Comparison of ENCODE assay signal across 31 cellular contexts in genomic region chr7:30861612-30862011, GRCh38. TPM values are rescaled to one million over a fixed set of nuclear protein-coding genes. Genes with fewer than 3 reads are reported as not detected.
"Had no signal": no experiment of that assay in that cellular context is flagged by ENCODE, and none has a peak within 500 bp of the region (broad histone marks: within the 10 kb centered on the region; RNA-seq: fewer than 3 reads in every experiment).

No MANE protein-coding gene starts in this region.

- DNase-seq: activated CD4-positive, alpha-beta memory T cell treated with anti-CD3 and anti-CD28 coated beads, Interleukin-2, amount 10 ng/mL, durations not matched to agents 7 days and 5 days; activated CD4-positive, alpha-beta T cell treated with anti-CD3 and anti-CD28 coated beads for 4 hours; activated CD4-positive, alpha-beta T cell treated with anti-CD3 and anti-CD28 coated beads, Interleukin-2, amount 10 ng/mL, durations not matched to agents 7 days and 5 days; activated CD4-positive, alpha-beta T cell treated with anti-CD3 and anti-CD28 coated beads, Interleukin-2, amount 50 U/mL, for 4 hours; activated CD4-positive, CD25-positive, alpha-beta regulatory T cell; activated CD4-positive, CD25-positive, alpha-beta regulatory T cell treated with anti-CD3 and anti-CD28 coated beads, Interleukin-2, amount 50 U/mL, for 72 hours; activated CD8-positive, alpha-beta memory T cell treated with anti-CD3 and anti-CD28 coated beads, Interleukin-2, amount 50 U/mL, for 48 hours; activated gamma-delta T cell; activated naive CD4-positive, alpha-beta T cell; activated naive CD4-positive, alpha-beta T cell treated with anti-CD3 and anti-CD28 coated beads, Interleukin-2, amount 10 ng/mL, durations not matched to agents 7 days and 5 days; activated T-cell treated with anti-CD3 and anti-CD28 coated beads, Interleukin-2, amount 50 U/mL, for 48 hours; adrenal gland; amygdala; aorta; central memory CD4-positive, alpha-beta T cell; dorsolateral prefrontal cortex; effector memory CD4-positive, alpha-beta T cell; endodermal cell; foreskin fibroblast; head of caudate nucleus; T-helper 2 cell had no signal

- H3K36me3 ChIP-seq: adrenal gland, breast epithelium, cardiac muscle cell had no signal

- H3K9me3 ChIP-seq: adrenal gland, breast epithelium had no signal

- H3K4me1 Mint-ChIP-seq: activated CD4-positive, alpha-beta memory T cell treated with anti-CD3 and anti-CD28 coated beads, Interleukin-2, amount 10 ng/mL, durations not matched to agents 7 days and 5 days; activated CD4-positive, alpha-beta T cell treated with anti-CD3 and anti-CD28 coated beads, Interleukin-2, amount 10 ng/mL, durations not matched to agents 7 days and 5 days; activated naive CD4-positive, alpha-beta T cell treated with anti-CD3 and anti-CD28 coated beads, Interleukin-2, amount 10 ng/mL, durations not matched to agents 7 days and 5 days had no signal

- H3K27ac ChIP-seq: adrenal gland, cardiac muscle cell, coronary artery, dorsolateral prefrontal cortex had no signal

- FAIRE-seq: frontal cortex had no signal

- H3K27me3 Mint-ChIP-seq: activated CD4-positive, alpha-beta memory T cell treated with anti-CD3 and anti-CD28 coated beads, Interleukin-2, amount 10 ng/mL, durations not matched to agents 7 days and 5 days; activated CD4-positive, alpha-beta T cell treated with anti-CD3 and anti-CD28 coated beads, Interleukin-2, amount 10 ng/mL, durations not matched to agents 7 days and 5 days; activated naive CD4-positive, alpha-beta T cell treated with anti-CD3 and anti-CD28 coated beads, Interleukin-2, amount 10 ng/mL, durations not matched to agents 7 days and 5 days; brain; dendritic cell treated with granulocyte-macrophage colony-stimulating factor and Interleukin-4, amounts not matched to agents 40 ng/mL and 50 ng/mL, for 4 days had no signal

- H3K36me3 Mint-ChIP-seq: activated naive CD4-positive, alpha-beta T cell treated with anti-CD3 and anti-CD28 coated beads, Interleukin-2, amount 10 ng/mL, durations not matched to agents 7 days and 5 days; activated naive CD4-positive, alpha-beta T cell treated with anti-CD3 and anti-CD28 coated beads, Interleukin-2, amount 50 U/mL, for 72 hours; brain had no signal

- H3K27ac Mint-ChIP-seq: activated CD4-positive, alpha-beta memory T cell treated with anti-CD3 and anti-CD28 coated beads, Interleukin-2, amount 10 ng/mL, durations not matched to agents 7 days and 5 days; activated CD4-positive, alpha-beta T cell treated with anti-CD3 and anti-CD28 coated beads, Interleukin-2, amount 10 ng/mL, durations not matched to agents 7 days and 5 days; activated naive CD4-positive, alpha-beta T cell treated with anti-CD3 and anti-CD28 coated beads, Interleukin-2, amount 10 ng/mL, durations not matched to agents 7 days and 5 days; activated naive CD4-positive, alpha-beta T cell treated with anti-CD3 and anti-CD28 coated beads, Interleukin-2, amount 50 U/mL, for 72 hours; activated T-helper 1 cell treated with anti-CD3 and anti-CD28 coated beads, Interleukin-12 subunit alpha, Interleukin-12 subunit beta, Interleukin-2, Interleukin-4 antibody, amounts not matched to agents 30 ng/mL and 10 ng/mL and 1 ng/mL, durations not matched to agents 14 hours and 24 hours and 36 hours; activated T-helper 2 cell treated with anti-CD3 and anti-CD28 coated beads, Interferon-gamma antibody, Interleukin-2, Interleukin-4, amounts not matched to agents 10 μg/mL and 5 μg/mL and 100 μg/mL, durations not matched to agents 14 hours and 24 hours and 36 hours; dendritic cell treated with granulocyte-macrophage colony-stimulating factor and Interleukin-4, amounts not matched to agents 40 ng/mL and 50 ng/mL, for 4 days; endodermal cell had no signal

- H3K4me1 ChIP-seq: adrenal gland, breast epithelium had no signal

- H3K4me3 ChIP-seq: adrenal gland, breast epithelium, cardiac muscle cell, coronary artery, dorsolateral prefrontal cortex had no signal

- H3K9me3 Mint-ChIP-seq: activated CD4-positive, alpha-beta memory T cell treated with anti-CD3 and anti-CD28 coated beads, Interleukin-2, amount 10 ng/mL, durations not matched to agents 7 days and 5 days; activated CD4-positive, alpha-beta T cell treated with anti-CD3 and anti-CD28 coated beads, Interleukin-2, amount 10 ng/mL, durations not matched to agents 7 days and 5 days; activated naive CD4-positive, alpha-beta T cell treated with anti-CD3 and anti-CD28 coated beads, Interleukin-2, amount 10 ng/mL, durations not matched to agents 7 days and 5 days; activated naive CD4-positive, alpha-beta T cell treated with anti-CD3 and anti-CD28 coated beads, Interleukin-2, amount 50 U/mL, for 72 hours; activated T-helper 1 cell treated with anti-CD3 and anti-CD28 coated beads, Interleukin-12 subunit alpha, Interleukin-12 subunit beta, Interleukin-2, Interleukin-4 antibody, amounts not matched to agents 30 ng/mL and 10 ng/mL and 1 ng/mL, durations not matched to agents 14 hours and 24 hours and 36 hours; activated T-helper 2 cell treated with anti-CD3 and anti-CD28 coated beads, Interferon-gamma antibody, Interleukin-2, Interleukin-4, amounts not matched to agents 10 μg/mL and 5 μg/mL and 100 μg/mL, durations not matched to agents 14 hours and 24 hours and 36 hours; brain; dendritic cell treated with granulocyte-macrophage colony-stimulating factor and Interleukin-4, amounts not matched to agents 40 ng/mL and 50 ng/mL, for 4 days; endodermal cell had no signal

- H3K27me3 ChIP-seq: adrenal gland, breast epithelium, cardiac muscle cell, dorsolateral prefrontal cortex had no signal

- ATAC-seq: activated naive CD4-positive, alpha-beta T cell treated with anti-CD3 and anti-CD28 coated beads, Interleukin-2, amount 50 U/mL, for 72 hours; esophagus mucosa had no signal

- H3K4me3 Mint-ChIP-seq: activated CD4-positive, alpha-beta memory T cell treated with anti-CD3 and anti-CD28 coated beads, Interleukin-2, amount 10 ng/mL, durations not matched to agents 7 days and 5 days; activated CD4-positive, alpha-beta T cell treated with anti-CD3 and anti-CD28 coated beads, Interleukin-2, amount 10 ng/mL, durations not matched to agents 7 days and 5 days; activated naive CD4-positive, alpha-beta T cell treated with anti-CD3 and anti-CD28 coated beads, Interleukin-2, amount 10 ng/mL, durations not matched to agents 7 days and 5 days; activated T-helper 1 cell treated with anti-CD3 and anti-CD28 coated beads, Interleukin-12 subunit alpha, Interleukin-12 subunit beta, Interleukin-2, Interleukin-4 antibody, amounts not matched to agents 30 ng/mL and 10 ng/mL and 1 ng/mL, durations not matched to agents 14 hours and 24 hours and 36 hours; brain; dendritic cell treated with granulocyte-macrophage colony-stimulating factor and Interleukin-4, amounts not matched to agents 40 ng/mL and 50 ng/mL, for 4 days; endodermal cell had no signal

RNA-seq across cellular contexts. Expression of gene AQP1, which starts 50.0 kb away (rescaled TPM):
- total RNA-seq: activated T-helper 2 cell treated with anti-CD3 and anti-CD28 coated beads, Interferon-gamma antibody, Interleukin-2, Interleukin-4, amounts not matched to agents 10 μg/mL and 5 μg/mL and 100 μg/mL, durations not matched to agents 14 hours and 24 hours and 36 hours had no signal
